Comparison of ENCODE assay signal across 17 cellular contexts in genomic region chr4:48902266-48902665, GRCh38. TPM values are rescaled to one million over a fixed set of nuclear protein-coding genes. Genes with fewer than 3 reads are reported as not detected.
A peak's percentile ranks its signal among the peaks of the same experiment; 100 is the strongest.
DNase-seq lines count a peak whose midpoint lies in the region; ATAC-seq and TF ChIP-seq lines count a peak whose summit lies in the region.
"Had no signal": no experiment of that assay in that cellular context is flagged by ENCODE, and none has a peak within 500 bp of the region (broad histone marks: within the 10 kb centered on the region; RNA-seq: fewer than 3 reads in every experiment).

No MANE protein-coding gene starts in this region.

- ATAC-seq in left lung, result peak; percentile 88
- ATAC-seq in left cardiac atrium, result no peak
- ATAC-seq: gastrocnemius medialis; stimulated activated memory B cell treated with anti-CD40 and anti-IgM and Interleukin-4, amounts not matched to agents 10 μg/mL and 1 μg/mL and 100 μg/mL, for 72 hours had no signal

- TF ChIP-seq CTCF in left lung (IDR thresholded peaks at IDR 0.05), result no peak

- H3K9me3 ChIP-seq in adipocyte (ENCODE audit: control insufficient read depth, low read length) (no peaks in the 10 kb centered on the region), left lung (no peaks in the 10 kb centered on the region)
- H3K9me3 ChIP-seq: BE2C, gastrocnemius medialis had no signal

- H3K27me3 ChIP-seq in adipocyte (replicated peaks; ENCODE audit: control insufficient read depth, insufficient read depth, low read length), result no peaks in the 10 kb centered on the region
- no peaks in the 10 kb centered on the region for H3K27me3 ChIP-seq in left lung
- H3K27me3 ChIP-seq: BE2C had no signal

- H3K4me3 ChIP-seq in adipocyte (ENCODE audit: low read length), result no peak overlapping the region
- H3K4me3 ChIP-seq in left lung, result no peak overlapping the region
- H3K4me3 ChIP-seq: coronary artery, gastrocnemius medialis had no signal

- no peak overlapping the region for H3K27ac ChIP-seq in left lung
- H3K27ac ChIP-seq: coronary artery, gastrocnemius medialis had no signal

- peaks cover 8% of the 10 kb centered on the region for H3K4me1 ChIP-seq in adipocyte (ENCODE audit: control insufficient read depth, insufficient read depth, low read length)
- peaks cover 0 to 8% of the 10 kb centered on the region in 2 donors for H3K4me1 ChIP-seq in left lung
- H3K4me1 ChIP-seq: BE2C had no signal

- intact Hi-C loops in left lung (cut with DNase I) (no loop called here), left cardiac atrium (cut with DNase I) (no loop called here)

- H3K36me3 ChIP-seq in adipocyte (ENCODE audit: control insufficient read depth, insufficient read depth, low read length, severe bottlenecking), result no peaks in the 10 kb centered on the region
- H3K36me3 ChIP-seq in left lung, result peaks cover 0 to 11% of the 10 kb centered on the region in 2 donors
- H3K36me3 ChIP-seq: gastrocnemius medialis had no signal

- H3K9ac ChIP-seq in adipocyte (ENCODE audit: low read length), result no peak overlapping the region

- DNase-seq in DMS 273 treated with DMSO at 0.1 percent for 48 hours (lab: John Stamatoyannopoulos, UW) (peak; percentile 77), LHCN-M2 (ENCODE audit: low read depth) (peak; percentile 40), adipocyte (ENCODE audit: low read depth) (peak; percentile 12), left lung (peak in 1 of 2 donors; percentile 61), NCI-H2196 treated with DMSO at 0.1 percent for 48 hours (lab: John Stamatoyannopoulos, UW; ENCODE audit: unreplicated experiment) (no peak), left cardiac atrium (no peak), ecto neural progenitor cell (ENCODE audit: low spot score) (no peak)
- no peak for DNase-seq in NK-92 treated with Interleukin-12 subunit alpha and Interleukin-12 subunit beta, amount 100 ng/mL, for 24 hours (lab: John Stamatoyannopoulos, UW)
- DNase-seq: activated CD4-positive, CD25-positive, alpha-beta regulatory T cell; activated naive CD8-positive, alpha-beta T cell treated with anti-CD3 and anti-CD28 coated beads, Interleukin-2, amount 10 ng/mL, durations not matched to agents 7 days and 5 days; BE2C; gastrocnemius medialis; NCI-H1694 treated with DMSO at 0.1 percent for 48 hours; stimulated activated CD4-positive, alpha-beta T cell treated with anti-CD3 and anti-CD28 coated beads, Interleukin-2, amount 100 ng/mL, for 48 hours; SW 1271 had no signal

RNA-seq across cellular contexts. Expression of gene OCIAD2, which starts 4.3 kb away (rescaled TPM):
- total RNA-seq in LHCN-M2 (2014; rRNA removed) (11.0 and 12.2 TPM in 2 replicates), left lung (10 to 100 TPM; 37.2 to 82.2 TPM), left cardiac atrium (10 to 100 TPM in 1 of 2 donors, 1 to 10 TPM in 1; 9.2 to 17.8 TPM)
- 56.3 TPM for polyA plus RNA-seq in LHCN-M2 (2012)

Comparison
In these comparisons a context has a peak if more than half of its experiments do, and no peak if none do; other contexts are left out.
1. DNase-seq: peak in DMS 273 treated with DMSO at 0.1 percent for 48 hours (single experiment), LHCN-M2 (single experiment) and adipocyte (single experiment); none in NCI-H2196 treated with DMSO at 0.1 percent for 48 hours (single experiment), left cardiac atrium (single experiment), ecto neural progenitor cell (single experiment) and NK-92 treated with Interleukin-12 subunit alpha and Interleukin-12 subunit beta, amount 100 ng/mL, for 24 hours (single experiment).